In genomic region chr3:35498506-35499210, GRCh38 we compare ENCODE assay signal across 24 cellular contexts.
"Had no signal": no experiment of that assay in that cellular context is flagged by ENCODE, and none has a peak within 500 bp of the region (broad histone marks: within the 10 kb centered on the region; RNA-seq: fewer than 3 reads in every experiment).

No MANE protein-coding gene starts in this region.

- H3K4me1 Mint-ChIP-seq: activated CD4-positive, alpha-beta T cell treated with anti-CD3 and anti-CD28 coated beads, Interleukin-2, amount 10 ng/mL, durations not matched to agents 7 days and 5 days; central memory CD8-positive, alpha-beta T cell had no signal

- H3K9me3 Mint-ChIP-seq: activated CD4-positive, alpha-beta T cell treated with anti-CD3 and anti-CD28 coated beads, Interleukin-2, amount 10 ng/mL, durations not matched to agents 7 days and 5 days had no signal

- H3K27ac Mint-ChIP-seq: activated CD4-positive, alpha-beta T cell treated with anti-CD3 and anti-CD28 coated beads, Interleukin-2, amount 10 ng/mL, durations not matched to agents 7 days and 5 days; activated CD8-positive, alpha-beta T cell treated with anti-CD3 and anti-CD28 coated beads for 36 hours; activated naive CD4-positive, alpha-beta T cell treated with anti-CD3 and anti-CD28 coated beads, Interleukin-2, amount 50 U/mL, for 72 hours; effector memory CD8-positive, alpha-beta T cell; nephron had no signal

- ATAC-seq: activated CD4-positive, CD25-positive, alpha-beta regulatory T cell treated with anti-CD3 and anti-CD28 coated beads, Interleukin-2, amount 50 U/mL, for 24 hours; activated CD8-positive, alpha-beta T cell treated with anti-CD3 and anti-CD28 coated beads for 36 hours; activated naive CD4-positive, alpha-beta T cell treated with anti-CD3 and anti-CD28 coated beads, Interleukin-2, amount 50 U/mL, for 72 hours; effector memory CD8-positive, alpha-beta T cell; esophagus mucosa; left lung; pancreas; psoas muscle had no signal

- H3K4me3 ChIP-seq: adrenal gland, ascending aorta, colonic mucosa, dorsolateral prefrontal cortex, left lung, pancreas, psoas muscle, right atrium auricular region, spleen, thoracic aorta had no signal

- H3K4me3 Mint-ChIP-seq: activated CD4-positive, alpha-beta T cell treated with anti-CD3 and anti-CD28 coated beads, Interleukin-2, amount 10 ng/mL, durations not matched to agents 7 days and 5 days; activated CD8-positive, alpha-beta T cell treated with anti-CD3 and anti-CD28 coated beads for 36 hours; central memory CD8-positive, alpha-beta T cell; effector memory CD8-positive, alpha-beta T cell; nephron had no signal

- H3K36me3 ChIP-seq: adrenal gland, ascending aorta, colonic mucosa, left lung, neutrophil, pancreas, right atrium auricular region, spleen, thoracic aorta had no signal

- H3K27me3 Mint-ChIP-seq: activated CD4-positive, alpha-beta T cell treated with anti-CD3 and anti-CD28 coated beads, Interleukin-2, amount 10 ng/mL, durations not matched to agents 7 days and 5 days; activated CD8-positive, alpha-beta T cell treated with anti-CD3 and anti-CD28 coated beads for 36 hours; central memory CD8-positive, alpha-beta T cell; effector memory CD8-positive, alpha-beta T cell had no signal

- DNase-seq: activated CD4-positive, alpha-beta T cell treated with anti-CD3 and anti-CD28 coated beads, Interleukin-2, amount 10 ng/mL, durations not matched to agents 7 days and 5 days; activated CD8-positive, alpha-beta T cell treated with anti-CD3 and anti-CD28 coated beads for 36 hours; adrenal gland; colonic mucosa; dorsolateral prefrontal cortex; effector memory CD8-positive, alpha-beta T cell; glutamatergic neuron; hippocampal formation; kidney glomerular epithelial cell; left lung; pancreas; psoas muscle; spleen; stimulated activated CD4-positive, alpha-beta T cell treated with anti-CD3 and anti-CD28 coated beads, Interleukin-4, amount 100 ng/mL, for 1 hour; stimulated activated naive CD4-positive, alpha-beta T cell had no signal

- H3K27me3 ChIP-seq: adrenal gland, ascending aorta, colonic mucosa, left lung, neutrophil, right atrium auricular region, spleen had no signal
